8 cellular contexts compared by ENCODE assay signal in the genomic region with DNA sequence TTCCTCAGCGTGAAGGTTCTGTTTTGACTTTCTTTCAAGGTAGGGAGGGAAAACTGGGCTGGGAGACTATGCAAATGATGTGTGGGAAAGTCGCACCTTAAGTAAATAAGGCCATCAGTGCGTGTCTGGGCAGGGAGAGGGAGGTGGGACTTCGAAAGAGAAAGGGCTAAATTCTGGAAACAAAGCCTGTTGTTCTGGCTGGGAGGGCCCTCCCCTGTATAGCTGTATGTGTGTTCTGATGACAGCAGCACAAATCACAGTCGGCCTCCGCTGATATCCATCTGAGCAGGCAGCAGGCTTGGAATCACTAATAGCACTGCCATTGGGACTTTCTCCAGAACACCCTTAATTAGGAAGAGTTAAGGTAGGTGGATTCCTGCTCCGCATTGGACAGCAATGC. TPM values are rescaled to one million over a fixed set of nuclear protein-coding genes. Genes with fewer than 3 reads are reported as not detected.
DNase-seq lines count a peak whose midpoint lies in the region; ATAC-seq, FAIRE-seq and TF ChIP-seq lines count a peak whose summit lies in the region.

No MANE protein-coding gene starts in this region.

- peak; percentile 28 for FAIRE-seq in H1 (lab: Jason Lieb, UNC)
- FAIRE-seq in RCC 7860 (lab: Jason Lieb, UNC), result no peak
- no peak for FAIRE-seq in kidney (lab: Jason Lieb, UNC)

- no peaks in the 10 kb centered on the region for H3K36me3 Mint-ChIP-seq in natural killer cell

- H3K79me2 ChIP-seq in H1 (ENCODE audit: control insufficient read depth in 1 of 2, insufficient read depth in 2 of 2, low read length in 2 of 2) (peaks cover 0 to 51% of the 10 kb centered on the region in 2 experiments; a peak in 2 of 4 replicates), Karpas-422 (ENCODE audit: low read length) (no peaks in the 10 kb centered on the region)

- no peak overlapping the region for H2BK15ac ChIP-seq in H1 (ENCODE audit: low read length)

- CTCF ChIA-PET in H1 (lab: Charles Lee; ENCODE audit: partially characterized antibody), result interaction anchor here (0.6 kb wide), 1 partner anchor 1610 kb away, joined by 3 read pairs; no protein-coding TSS in a partner anchor

- peaks cover 13% of the 10 kb centered on the region for H3K79me1 ChIP-seq in H1 (ENCODE audit: low read depth, low read length)

- H4K5ac ChIP-seq in H1 (ENCODE audit: insufficient read length, low read depth, low read length), result no peak overlapping the region

- H3K23me2 ChIP-seq in H1 (ENCODE audit: low read depth, low read length), result no peaks in the 10 kb centered on the region

- H2AFZ ChIP-seq in H1 (ENCODE audit: low read length), result no peak overlapping the region
- no peak overlapping the region for H2AFZ ChIP-seq in Karpas-422 (ENCODE audit: low read length)

- no peak overlapping the region for H4K91ac ChIP-seq in H1 (replicated peaks; ENCODE audit: insufficient read length, low read length)

- no peak overlapping the region for H3K14ac ChIP-seq in H1 (ENCODE audit: insufficient read length)

- no peak overlapping the region for H2BK120ac ChIP-seq in H1 (replicated peaks; ENCODE audit: low read depth, low read length)

- H3K23ac ChIP-seq in H1 (ENCODE audit: insufficient read length), result no peak overlapping the region

- 65% methylated on average over 7 of the region's 7 CpGs; no CpG with 5 or more reads in 1 of the 2 experiments for WGBS in H1 (ENCODE audit: extremely low coverage in 1 of 2, insufficient coverage in 1 of 2, insufficient read length in 1 of 2, insufficient replicate concordance in 2 of 2, low coverage in 1 of 2, low lambda C conversion rate in 2 of 2, missing lambda C conversion rate in 1 of 2), 2 experiments

- no peak overlapping the region for H3K27ac ChIP-seq in H1 (ENCODE audit: low read depth, low read length)
- H3K27ac ChIP-seq in skeletal muscle tissue (ENCODE audit: low read depth, low read length), result peak overlapping the region; percentile 33
- no peak overlapping the region for H3K27ac ChIP-seq in Karpas-422 (ENCODE audit: low read length)
- no peak overlapping the region for H3K27ac ChIP-seq in kidney (ENCODE audit: low read depth in 2 of 2, low read length in 2 of 2)

- H3K56ac ChIP-seq in H1 (replicated peaks; ENCODE audit: insufficient read length, low read depth, low read length), result no peak overlapping the region

- H3K4me1 Mint-ChIP-seq in natural killer cell, result no peaks in the 10 kb centered on the region

- peaks cover 2 to 69% (median 25%) of the 10 kb centered on the region in 4 experiments; a peak in 6 of 8 replicates for H3K36me3 ChIP-seq in H1 (ENCODE audit: control insufficient read depth in 2 of 4, insufficient read depth in 4 of 4, low read length in 3 of 4)
- H3K36me3 ChIP-seq in skeletal muscle tissue (ENCODE audit: control insufficient read depth in 3 of 3, insufficient read depth in 3 of 3, low read length in 3 of 3), result peaks cover 15 to 60% (median 23%) of the 10 kb centered on the region in 3 donors
- H3K36me3 ChIP-seq in Karpas-422 (ENCODE audit: insufficient read depth, low read length), result peaks cover 5% of the 10 kb centered on the region
- H3K36me3 ChIP-seq in kidney (ENCODE audit: control insufficient read depth in 1 of 2, insufficient read depth in 2 of 2, low read length in 2 of 2), result peaks cover 17 to 60% of the 10 kb centered on the region in 2 donors

- no peak overlapping the region for H3K4me3 Mint-ChIP-seq in natural killer cell

- no peak overlapping the region for H3K4ac ChIP-seq in H1 (replicated peaks; ENCODE audit: insufficient read length, low read depth, low read length)

- DNase-seq in H1 (ENCODE audit: low read depth in 1 of 2, low spot score in 2 of 2) (no peak), RCC 7860 (ENCODE audit: low spot score) (no peak), Karpas-422 (no peak), kidney (no peak), natural killer cell (no peak)

- no peak for TF ChIP-seq CTCF in H1 (IDR thresholded peaks at IDR 0.05; ENCODE audit: control extremely low read depth in 1 of 3, insufficient read depth in 1 of 3, low read depth in 1 of 3, low read length in 3 of 3)
- TF ChIP-seq CTCF in kidney (IDR thresholded peaks at IDR 0.05; ENCODE audit: borderline replicate concordance, extremely low read depth, insufficient read depth), result no peak
- TF ChIP-seq CTCF in natural killer cell (IDR thresholded peaks at IDR 0.05), result no peak

- H2AK5ac ChIP-seq in H1 (ENCODE audit: low read depth, low read length), result no peak overlapping the region; the same call in 1 of the 2 replicates

- H3K9me3 Mint-ChIP-seq in natural killer cell, result no peaks in the 10 kb centered on the region

- no peak overlapping the region for H2BK20ac ChIP-seq in H1 (ENCODE audit: low read length)

- no peaks in the 10 kb centered on the region for H3K9me3 ChIP-seq in H1 (ENCODE audit: insufficient read depth in 2 of 2, low read depth in 1 of 2, low read length in 1 of 2)
- H3K9me3 ChIP-seq in skeletal muscle tissue (ENCODE audit: control insufficient read depth in 3 of 3, low read length in 3 of 3), result no peaks in the 10 kb centered on the region
- H3K9me3 ChIP-seq in Karpas-422 (ENCODE audit: low read length), result no peaks in the 10 kb centered on the region
- H3K9me3 ChIP-seq in kidney (ENCODE audit: control insufficient read depth in 1 of 2, low read length in 2 of 2), result no peaks in the 10 kb centered on the region

- H3K4me1 ChIP-seq in H1 (replicated peaks in 1 of 4; ENCODE audit: control insufficient read depth in 3 of 4, insufficient read depth in 4 of 4, low read length in 3 of 4), result peaks cover 9 to 30% (median 24%) of the 10 kb centered on the region in 4 experiments
- H3K4me1 ChIP-seq in skeletal muscle tissue (ENCODE audit: control insufficient read depth in 3 of 3, insufficient read depth in 3 of 3, low read length in 3 of 3), result peaks cover 37 to 61% (median 46%) of the 10 kb centered on the region in 3 donors
- H3K4me1 ChIP-seq in Karpas-422 (ENCODE audit: low read length), result peaks cover 12% of the 10 kb centered on the region
- H3K4me1 ChIP-seq in kidney (ENCODE audit: control insufficient read depth in 1 of 2, insufficient read depth in 1 of 2, low read depth in 1 of 2, low read length in 2 of 2), result peaks cover 19 to 20% of the 10 kb centered on the region in 2 donors

- H2BK12ac ChIP-seq in H1 (ENCODE audit: low read depth, low read length), result peak overlapping the region; percentile 83; the same call in 1 of the 2 replicates

- TF ChIP-seq EP300 in H1 (IDR thresholded peaks at IDR 0.05; ENCODE audit: borderline replicate concordance in 1 of 2, low read depth in 2 of 2, low read length in 2 of 2), result no peak

- POLR2A ChIA-PET in H1 (lab: Charles Lee; ENCODE audit: partially characterized antibody), result interaction anchor here (1.4 to 2.1 kb wide), 2 partner anchors 17 to 18 kb away, joined by 3 to 4 read pairs; no protein-coding TSS in a partner anchor

- peaks cover 6 to 21% of the 10 kb centered on the region in 2 experiments for H4K20me1 ChIP-seq in H1 (replicated peaks in 1 of 2; ENCODE audit: control insufficient read depth in 1 of 2, insufficient read depth in 2 of 2, low read length in 2 of 2)
- no peaks in the 10 kb centered on the region for H4K20me1 ChIP-seq in Karpas-422 (ENCODE audit: insufficient read depth, low read depth, low read length)

- H3K4me2 ChIP-seq in H1 (ENCODE audit: insufficient read depth in 1 of 2, low read depth in 2 of 2, low read length in 2 of 2) (peak overlapping the region; percentile 18 to 44; a peak in 1 of 4 replicates), Karpas-422 (ENCODE audit: low read depth, low read length, poor library complexity, severe bottlenecking) (no peak overlapping the region)

- ATAC-seq in GM19043 (IDR thresholded peaks at IDR 0.05; ENCODE audit: low read depth, unreplicated experiment), result peak; percentile 80
- peak; percentile 58 for ATAC-seq in HG03064 (IDR thresholded peaks at IDR 0.05; ENCODE audit: low read depth, unreplicated experiment)
- ATAC-seq in natural killer cell, result no peak

- no peak overlapping the region for H4K8ac ChIP-seq in H1 (ENCODE audit: extremely low read depth, insufficient read depth, low read length)

- H3K18ac ChIP-seq in H1 (ENCODE audit: extremely low read depth, low read length), result no peak overlapping the region

- TF ChIP-seq POLR2A in H1 (IDR thresholded peaks at IDR 0.05; ENCODE audit: control extremely low read depth in 1 of 2, low read depth in 2 of 2, low read length in 2 of 2), result no peak

- H3K4me3 ChIP-seq in H1 (ENCODE audit: extremely low read depth in 1 of 4, insufficient read depth in 2 of 4, low read depth in 3 of 4, low read length in 4 of 4) (no peak overlapping the region), skeletal muscle tissue (ENCODE audit: low read length in 3 of 3) (peak overlapping the region in 1 of 3 donors; percentile 15), Karpas-422 (ENCODE audit: low read length) (no peak overlapping the region), kidney (ENCODE audit: low read length in 2 of 2) (no peak overlapping the region)

- no peak overlapping the region for H3K27ac Mint-ChIP-seq in natural killer cell

- H3K27me3 ChIP-seq in H1 (replicated peaks in 1 of 4; ENCODE audit: control insufficient read depth in 3 of 4, extremely low read depth in 1 of 4, insufficient read depth in 3 of 4, low read length in 3 of 4) (no peaks in the 10 kb centered on the region), skeletal muscle tissue (ENCODE audit: control insufficient read depth in 3 of 3, insufficient read depth in 3 of 3, low read length in 3 of 3) (no peaks in the 10 kb centered on the region), Karpas-422 (ENCODE audit: low read length) (no peaks in the 10 kb centered on the region)

- H3K27me3 Mint-ChIP-seq in natural killer cell (ENCODE audit: low read depth in 2 of 2), result peaks cover 0 to 2% of the 10 kb centered on the region in 2 donors

- no peaks in the 10 kb centered on the region for H3K9me2 ChIP-seq in Karpas-422 (replicated peaks; ENCODE audit: insufficient read depth, low read length)

- intact Hi-C loops in kidney (cut with DNase I) (no loop called here), natural killer cell (cut with micrococcal nuclease) (no loop called here)

- no peak for TF ChIP-seq RAD21 in H1 (IDR thresholded peaks at IDR 0.05 in 1 of 2, conservative IDR thresholded peaks at IDR 0.05 in 1 of 2; ENCODE audit: low read depth in 2 of 2, low read length in 2 of 2)

- H3K9ac ChIP-seq in H1 (replicated peaks in 1 of 4; ENCODE audit: extremely low read depth in 1 of 4, low read depth in 3 of 4, low read length in 3 of 4), result no peak overlapping the region
- H3K9ac ChIP-seq in skeletal muscle tissue (ENCODE audit: low read depth in 1 of 3, low read length in 3 of 3), result no peak overlapping the region
- no peak overlapping the region for H3K9ac ChIP-seq in Karpas-422 (ENCODE audit: low read length)
- H3K9ac ChIP-seq in kidney (ENCODE audit: low read length in 2 of 2), result no peak overlapping the region

- 0 out of 2 replicates have a peak overlapping the region, but pooled peaks have one; percentile 3 for H2BK5ac ChIP-seq in H1 (ENCODE audit: low read depth, low read length)

RNA-seq across cellular contexts. Expression of a gene that starts 19.2 kb away (rescaled TPM):
- total RNA-seq in H1 (2021; fragmentation: NEBNext Ultra II Directional; extraction: Animal tissue kit (Norgen Biotek cat#: 25700)), result 27.3 and 29.1 TPM in 2 replicates
- polyA plus RNA-seq in H1 (2011; rRNA removed) (13.5 and 19.7 TPM in 2 replicates), kidney (ENCODE audit: insufficient read depth, low read depth, low replicate concordance) (18.0 TPM)
- polyA plus RNA-seq in H1 (2011; cell fraction: cytosol; rRNA removed), result 18.4 TPM
- polyA plus RNA-seq in H1 (2011; cell fraction: nucleus; rRNA removed), result 65.7 TPM
- 19.6 to 22.8 TPM (median 21.2 TPM) in 4 replicates for polyA plus RNA-seq in H1 (2012, experiment 1 of 2)
- 6.3 TPM for polyA plus RNA-seq in H1 (2012, experiment 2 of 2)
- 18.1 TPM for polyA plus RNA-seq in H1 (2013, experiment 1 of 2)
- polyA plus RNA-seq in H1 (2013, experiment 2 of 2), result 15.5 TPM
- polyA minus RNA-seq in H1 (2011; rRNA and poly(A)+ RNA removed), result 83.6 and 86.3 TPM in 2 replicates
- polyA minus RNA-seq in H1 (2011; cell fraction: cytosol; rRNA and poly(A)+ RNA removed), result 65.6 TPM
- 76.8 TPM for polyA minus RNA-seq in H1 (2011; cell fraction: nucleus; rRNA and poly(A)+ RNA removed)
- total RNA-seq in skeletal muscle tissue (60.5 TPM), kidney (132 TPM), natural killer cell (10 to 100 TPM in 1 of 3 donors, 1 to 10 TPM in 2; 8.1 to 12.3 (median 8.7) TPM)
- 8.1 and 8.3 TPM in 2 replicates for total RNA-seq in Karpas-422 (2014; rRNA removed; shearing (Covaris generic); ENCODE audit: low replicate concordance)

Comparison
In these comparisons a context has a peak if more than half of its experiments do, and no peak if none do; other contexts are left out.
1. ATAC-seq: peak in GM19043 (single experiment) and HG03064 (single experiment); none in natural killer cell (0 of 3).